ENCODE assay signal across 1 cellular context in genomic region chr1:8742022-8742924, GRCh38.
A peak's percentile ranks its signal among the peaks of the same experiment; 100 is the strongest.
TF ChIP-seq lines count a peak whose summit lies in the region.

No MANE protein-coding gene starts in this region.

TF ChIP-seq in HepG2, 621 proteins besides CTCF, POLR2A, EP300 and RAD21 (continued from another document and continues in another):
- peak; percentile 92 for TF ChIP-seq HNF1A (IDR thresholded peaks at IDR 0.05; ENCODE audit: low read depth)
- TF ChIP-seq HNF1A (CRISPR knock-in tag; IDR thresholded peaks at IDR 0.05; ENCODE audit: borderline replicate concordance) = peak; percentile 91; the same call in 1 of the 2 replicates
- peak; percentile 54 for TF ChIP-seq ZEB1 (IDR thresholded peaks at IDR 0.05; ENCODE audit: insufficient replicate concordance, low read depth)
- no peak for TF ChIP-seq ZNF101 (CRISPR knock-in tag; IDR thresholded peaks at IDR 0.05; ENCODE audit: borderline replicate concordance, low read depth)
- TF ChIP-seq, protein P1, sequence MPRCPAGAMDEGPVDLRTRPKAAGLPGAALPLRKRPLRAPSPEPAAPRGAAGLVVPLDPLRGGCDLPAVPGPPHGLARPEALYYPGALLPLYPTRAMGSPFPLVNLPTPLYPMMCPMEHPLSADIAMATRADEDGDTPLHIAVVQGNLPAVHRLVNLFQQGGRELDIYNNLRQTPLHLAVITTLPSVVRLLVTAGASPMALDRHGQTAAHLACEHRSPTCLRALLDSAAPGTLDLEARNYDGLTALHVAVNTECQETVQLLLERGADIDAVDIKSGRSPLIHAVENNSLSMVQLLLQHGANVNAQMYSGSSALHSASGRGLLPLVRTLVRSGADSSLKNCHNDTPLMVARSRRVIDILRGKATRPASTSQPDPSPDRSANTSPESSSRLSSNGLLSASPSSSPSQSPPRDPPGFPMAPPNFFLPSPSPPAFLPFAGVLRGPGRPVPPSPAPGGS (CRISPR knock-in tag; IDR thresholded peaks at IDR 0.05) = no peak
- no peak for TF ChIP-seq ZNF577 (CRISPR knock-in tag; IDR thresholded peaks at IDR 0.05; ENCODE audit: borderline replicate concordance, low read depth)
- no peak for TF ChIP-seq CHCHD3 (CRISPR knock-in tag; IDR thresholded peaks at IDR 0.05)
- no peak for TF ChIP-seq SCMH1 (CRISPR knock-in tag; IDR thresholded peaks at IDR 0.05; ENCODE audit: borderline replicate concordance)
- TF ChIP-seq ZBTB3 (CRISPR knock-in tag; IDR thresholded peaks at IDR 0.05; ENCODE audit: borderline replicate concordance, low read depth) = peak; percentile 90; the same call in 1 of the 2 replicates
- TF ChIP-seq, protein P2, sequence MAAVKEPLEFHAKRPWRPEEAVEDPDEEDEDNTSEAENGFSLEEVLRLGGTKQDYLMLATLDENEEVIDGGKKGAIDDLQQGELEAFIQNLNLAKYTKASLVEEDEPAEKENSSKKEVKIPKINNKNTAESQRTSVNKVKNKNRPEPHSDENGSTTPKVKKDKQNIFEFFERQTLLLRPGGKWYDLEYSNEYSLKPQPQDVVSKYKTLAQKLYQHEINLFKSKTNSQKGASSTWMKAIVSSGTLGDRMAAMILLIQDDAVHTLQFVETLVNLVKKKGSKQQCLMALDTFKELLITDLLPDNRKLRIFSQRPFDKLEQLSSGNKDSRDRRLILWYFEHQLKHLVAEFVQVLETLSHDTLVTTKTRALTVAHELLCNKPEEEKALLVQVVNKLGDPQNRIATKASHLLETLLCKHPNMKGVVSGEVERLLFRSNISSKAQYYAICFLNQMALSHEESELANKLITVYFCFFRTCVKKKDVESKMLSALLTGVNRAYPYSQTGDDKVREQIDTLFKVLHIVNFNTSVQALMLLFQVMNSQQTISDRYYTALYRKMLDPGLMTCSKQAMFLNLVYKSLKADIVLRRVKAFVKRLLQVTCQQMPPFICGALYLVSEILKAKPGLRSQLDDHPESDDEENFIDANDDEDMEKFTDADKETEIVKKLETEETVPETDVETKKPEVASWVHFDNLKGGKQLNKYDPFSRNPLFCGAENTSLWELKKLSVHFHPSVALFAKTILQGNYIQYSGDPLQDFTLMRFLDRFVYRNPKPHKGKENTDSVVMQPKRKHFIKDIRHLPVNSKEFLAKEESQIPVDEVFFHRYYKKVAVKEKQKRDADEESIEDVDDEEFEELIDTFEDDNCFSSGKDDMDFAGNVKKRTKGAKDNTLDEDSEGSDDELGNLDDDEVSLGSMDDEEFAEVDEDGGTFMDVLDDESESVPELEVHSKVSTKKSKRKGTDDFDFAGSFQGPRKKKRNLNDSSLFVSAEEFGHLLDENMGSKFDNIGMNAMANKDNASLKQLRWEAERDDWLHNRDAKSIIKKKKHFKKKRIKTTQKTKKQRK (IDR thresholded peaks at IDR 0.05; ENCODE audit: low read length) = no peak
- TF ChIP-seq ESRRA (CRISPR knock-in tag; IDR thresholded peaks at IDR 0.05; ENCODE audit: low read depth) = peak; percentile 79
- no peak for TF ChIP-seq CENPX (CRISPR knock-in tag; IDR thresholded peaks at IDR 0.05)
- no peak for TF ChIP-seq MAZ (IDR thresholded peaks at IDR 0.05; ENCODE audit: borderline replicate concordance, low read depth, low read length)
- TF ChIP-seq MAZ (CRISPR knock-in tag; IDR thresholded peaks at IDR 0.05; ENCODE audit: low read depth) = 0 out of 2 replicates have a peak, but pooled peaks have one; percentile 61
- TF ChIP-seq SMAD9 (CRISPR knock-in tag; IDR thresholded peaks at IDR 0.05) = no peak
- TF ChIP-seq ZNF367 (CRISPR knock-in tag; IDR thresholded peaks at IDR 0.05; ENCODE audit: borderline replicate concordance) = no peak
- TF ChIP-seq ZNF282 (IDR thresholded peaks at IDR 0.05; ENCODE audit: partially characterized antibody) = no peak
- TF ChIP-seq SNAI1 (CRISPR knock-in tag; IDR thresholded peaks at IDR 0.05; ENCODE audit: borderline replicate concordance) = no peak
- no peak for TF ChIP-seq MYNN (CRISPR knock-in tag; IDR thresholded peaks at IDR 0.05; ENCODE audit: low read depth)
- TF ChIP-seq ZNF256 (CRISPR knock-in tag; conservative IDR thresholded peaks at IDR 0.05) = no peak
- no peak for TF ChIP-seq ZFP62 (CRISPR knock-in tag; IDR thresholded peaks at IDR 0.05)
- TF ChIP-seq ZNF782 (CRISPR knock-in tag; IDR thresholded peaks at IDR 0.05; ENCODE audit: borderline replicate concordance) = no peak
- no peak for TF ChIP-seq ZNF44 (CRISPR knock-in tag; IDR thresholded peaks at IDR 0.05)
- TF ChIP-seq ZNF816 (CRISPR knock-in tag; IDR thresholded peaks at IDR 0.05; ENCODE audit: borderline replicate concordance) = peak; percentile 83; the same call in 1 of the 2 replicates
- peak; percentile 98 for TF ChIP-seq SKI (IDR thresholded peaks at IDR 0.05; ENCODE audit: partially characterized antibody)
- TF ChIP-seq ZNF333 (CRISPR knock-in tag; IDR thresholded peaks at IDR 0.05; ENCODE audit: borderline replicate concordance) = no peak
- 0 out of 2 replicates have a peak, but pooled peaks have one; percentile 59 for TF ChIP-seq ZSCAN31 (CRISPR knock-in tag; IDR thresholded peaks at IDR 0.05; ENCODE audit: low read depth)
- TF ChIP-seq PPARG (CRISPR knock-in tag; conservative IDR thresholded peaks at IDR 0.05) = peak; percentile 100
- TF ChIP-seq, protein P3, sequence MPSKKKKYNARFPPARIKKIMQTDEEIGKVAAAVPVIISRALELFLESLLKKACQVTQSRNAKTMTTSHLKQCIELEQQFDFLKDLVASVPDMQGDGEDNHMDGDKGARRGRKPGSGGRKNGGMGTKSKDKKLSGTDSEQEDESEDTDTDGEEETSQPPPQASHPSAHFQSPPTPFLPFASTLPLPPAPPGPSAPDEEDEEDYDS (CRISPR knock-in tag; IDR thresholded peaks at IDR 0.05) = peak; percentile 66; the same call in 1 of the 2 replicates
- peak; percentile 100 for TF ChIP-seq ISL2 (CRISPR knock-in tag; IDR thresholded peaks at IDR 0.05)
- TF ChIP-seq XBP1 (CRISPR knock-in tag; IDR thresholded peaks at IDR 0.05) = peak; percentile 53; the same call in 1 of the 2 replicates
- TF ChIP-seq, protein P4, sequence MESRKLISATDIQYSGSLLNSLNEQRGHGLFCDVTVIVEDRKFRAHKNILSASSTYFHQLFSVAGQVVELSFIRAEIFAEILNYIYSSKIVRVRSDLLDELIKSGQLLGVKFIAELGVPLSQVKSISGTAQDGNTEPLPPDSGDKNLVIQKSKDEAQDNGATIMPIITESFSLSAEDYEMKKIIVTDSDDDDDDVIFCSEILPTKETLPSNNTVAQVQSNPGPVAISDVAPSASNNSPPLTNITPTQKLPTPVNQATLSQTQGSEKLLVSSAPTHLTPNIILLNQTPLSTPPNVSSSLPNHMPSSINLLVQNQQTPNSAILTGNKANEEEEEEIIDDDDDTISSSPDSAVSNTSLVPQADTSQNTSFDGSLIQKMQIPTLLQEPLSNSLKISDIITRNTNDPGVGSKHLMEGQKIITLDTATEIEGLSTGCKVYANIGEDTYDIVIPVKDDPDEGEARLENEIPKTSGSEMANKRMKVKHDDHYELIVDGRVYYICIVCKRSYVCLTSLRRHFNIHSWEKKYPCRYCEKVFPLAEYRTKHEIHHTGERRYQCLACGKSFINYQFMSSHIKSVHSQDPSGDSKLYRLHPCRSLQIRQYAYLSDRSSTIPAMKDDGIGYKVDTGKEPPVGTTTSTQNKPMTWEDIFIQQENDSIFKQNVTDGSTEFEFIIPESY (CRISPR knock-in tag; IDR thresholded peaks at IDR 0.05) = no peak
- TF ChIP-seq, protein P5, sequence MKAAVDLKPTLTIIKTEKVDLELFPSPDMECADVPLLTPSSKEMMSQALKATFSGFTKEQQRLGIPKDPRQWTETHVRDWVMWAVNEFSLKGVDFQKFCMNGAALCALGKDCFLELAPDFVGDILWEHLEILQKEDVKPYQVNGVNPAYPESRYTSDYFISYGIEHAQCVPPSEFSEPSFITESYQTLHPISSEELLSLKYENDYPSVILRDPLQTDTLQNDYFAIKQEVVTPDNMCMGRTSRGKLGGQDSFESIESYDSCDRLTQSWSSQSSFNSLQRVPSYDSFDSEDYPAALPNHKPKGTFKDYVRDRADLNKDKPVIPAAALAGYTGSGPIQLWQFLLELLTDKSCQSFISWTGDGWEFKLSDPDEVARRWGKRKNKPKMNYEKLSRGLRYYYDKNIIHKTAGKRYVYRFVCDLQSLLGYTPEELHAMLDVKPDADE (CRISPR knock-in tag; IDR thresholded peaks at IDR 0.05) = no peak
- TF ChIP-seq ZNF639 (CRISPR knock-in tag; conservative IDR thresholded peaks at IDR 0.05) = peak; percentile 82; the same call in 1 of the 2 replicates
- TF ChIP-seq, protein P6, sequence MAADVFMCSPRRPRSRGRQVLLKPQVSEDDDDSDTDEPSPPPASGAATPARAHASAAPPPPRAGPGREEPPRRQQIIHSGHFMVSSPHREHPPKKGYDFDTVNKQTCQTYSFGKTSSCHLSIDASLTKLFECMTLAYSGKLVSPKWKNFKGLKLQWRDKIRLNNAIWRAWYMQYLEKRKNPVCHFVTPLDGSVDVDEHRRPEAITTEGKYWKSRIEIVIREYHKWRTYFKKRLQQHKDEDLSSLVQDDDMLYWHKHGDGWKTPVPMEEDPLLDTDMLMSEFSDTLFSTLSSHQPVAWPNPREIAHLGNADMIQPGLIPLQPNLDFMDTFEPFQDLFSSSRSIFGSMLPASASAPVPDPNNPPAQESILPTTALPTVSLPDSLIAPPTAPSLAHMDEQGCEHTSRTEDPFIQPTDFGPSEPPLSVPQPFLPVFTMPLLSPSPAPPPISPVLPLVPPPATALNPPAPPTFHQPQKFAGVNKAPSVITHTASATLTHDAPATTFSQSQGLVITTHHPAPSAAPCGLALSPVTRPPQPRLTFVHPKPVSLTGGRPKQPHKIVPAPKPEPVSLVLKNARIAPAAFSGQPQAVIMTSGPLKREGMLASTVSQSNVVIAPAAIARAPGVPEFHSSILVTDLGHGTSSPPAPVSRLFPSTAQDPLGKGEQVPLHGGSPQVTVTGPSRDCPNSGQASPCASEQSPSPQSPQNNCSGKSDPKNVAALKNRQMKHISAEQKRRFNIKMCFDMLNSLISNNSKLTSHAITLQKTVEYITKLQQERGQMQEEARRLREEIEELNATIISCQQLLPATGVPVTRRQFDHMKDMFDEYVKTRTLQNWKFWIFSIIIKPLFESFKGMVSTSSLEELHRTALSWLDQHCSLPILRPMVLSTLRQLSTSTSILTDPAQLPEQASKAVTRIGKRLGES (CRISPR knock-in tag; IDR thresholded peaks at IDR 0.05; ENCODE audit: borderline replicate concordance) = peak; percentile 61; the same call in 1 of the 2 replicates
- peak; percentile 98 for TF ChIP-seq SMARCC2 (IDR thresholded peaks at IDR 0.05)
- TF ChIP-seq, protein P7, sequence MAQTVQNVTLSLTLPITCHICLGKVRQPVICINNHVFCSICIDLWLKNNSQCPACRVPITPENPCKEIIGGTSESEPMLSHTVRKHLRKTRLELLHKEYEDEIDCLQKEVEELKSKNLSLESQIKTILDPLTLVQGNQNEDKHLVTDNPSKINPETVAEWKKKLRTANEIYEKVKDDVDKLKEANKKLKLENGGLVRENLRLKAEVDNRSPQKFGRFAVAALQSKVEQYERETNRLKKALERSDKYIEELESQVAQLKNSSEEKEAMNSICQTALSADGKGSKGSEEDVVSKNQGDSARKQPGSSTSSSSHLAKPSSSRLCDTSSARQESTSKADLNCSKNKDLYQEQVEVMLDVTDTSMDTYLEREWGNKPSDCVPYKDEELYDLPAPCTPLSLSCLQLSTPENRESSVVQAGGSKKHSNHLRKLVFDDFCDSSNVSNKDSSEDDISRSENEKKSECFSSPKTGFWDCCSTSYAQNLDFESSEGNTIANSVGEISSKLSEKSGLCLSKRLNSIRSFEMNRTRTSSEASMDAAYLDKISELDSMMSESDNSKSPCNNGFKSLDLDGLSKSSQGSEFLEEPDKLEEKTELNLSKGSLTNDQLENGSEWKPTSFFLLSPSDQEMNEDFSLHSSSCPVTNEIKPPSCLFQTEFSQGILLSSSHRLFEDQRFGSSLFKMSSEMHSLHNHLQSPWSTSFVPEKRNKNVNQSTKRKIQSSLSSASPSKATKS (CRISPR knock-in tag; IDR thresholded peaks at IDR 0.05) = no peak
- TF ChIP-seq SOX5 (CRISPR knock-in tag; IDR thresholded peaks at IDR 0.05; ENCODE audit: borderline replicate concordance) = peak; percentile 99
- 0 out of 2 replicates have a peak, but pooled peaks have one; percentile 33 for TF ChIP-seq HOXA7 (CRISPR knock-in tag; IDR thresholded peaks at IDR 0.05)
- no peak for TF ChIP-seq HIVEP1 (CRISPR knock-in tag; IDR thresholded peaks at IDR 0.05)
- no peak for TF ChIP-seq ZBTB42 (CRISPR knock-in tag; IDR thresholded peaks at IDR 0.05)
- TF ChIP-seq FLYWCH1 (CRISPR knock-in tag; IDR thresholded peaks at IDR 0.05) = no peak
